In the genomic region with DNA sequence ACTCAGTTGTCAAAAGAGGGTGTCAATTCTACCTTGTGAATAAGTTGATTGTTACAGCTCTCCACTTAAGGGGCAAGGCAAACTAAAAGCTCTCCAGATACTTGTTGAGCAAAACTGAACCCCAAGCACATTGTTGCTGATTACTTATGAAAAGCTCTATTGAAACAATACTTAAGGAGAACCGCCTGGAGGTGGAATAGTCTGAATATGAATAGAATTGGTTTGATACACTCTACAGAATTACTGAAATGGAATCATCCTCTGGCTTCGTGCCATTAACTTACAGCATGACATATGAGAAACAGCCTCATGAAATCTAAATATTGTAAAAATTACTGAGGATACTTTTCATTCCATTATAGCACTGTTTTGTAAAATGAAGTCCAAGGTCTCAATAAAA, we compare ENCODE assay signal across 14 cellular contexts.
A peak's percentile ranks its signal among the peaks of the same experiment; 100 is the strongest.
DNase-seq lines count a peak whose midpoint lies in the region; TF ChIP-seq lines count a peak whose summit lies in the region.
"Had no signal": no experiment of that assay in that cellular context is flagged by ENCODE, and none has a peak within 500 bp of the region (broad histone marks: within the 10 kb centered on the region; RNA-seq: fewer than 3 reads in every experiment).

No MANE protein-coding gene starts in this region.

- in situ Hi-C loops in GM23248 (cut with MboI), result no loop called here

- peaks cover 20% of the 10 kb centered on the region; the same call in 1 of the 2 replicates for H3F3A ChIP-seq in GM23248 (ENCODE audit: insufficient read depth)

- H3K27ac ChIP-seq in GM23248, result peak overlapping the region; percentile 84
- H3K27ac ChIP-seq in CD8-positive, alpha-beta memory T cell (ENCODE audit: low read depth, low read length), result no peak overlapping the region
- H3K27ac ChIP-seq: right atrium auricular region, thoracic aorta, WERI-Rb-1 had no signal

- no peak for TF ChIP-seq CTCF in cardiac fibroblast (IDR thresholded peaks at IDR 0.05; ENCODE audit: low read depth, low read length)

- no peaks in the 10 kb centered on the region for H3K79me2 ChIP-seq in GM23248 (ENCODE audit: insufficient read depth)

- no peaks in the 10 kb centered on the region for H3K9me2 ChIP-seq in GM23248 (ENCODE audit: insufficient read depth)

- peak; percentile 65 for DNase-seq in GM23248
- DNase-seq in NCI-H2107 treated with DMSO at 0.1 percent for 48 hours (lab: John Stamatoyannopoulos, UW; ENCODE audit: unreplicated experiment), result peak; percentile 79
- DNase-seq in cardiac fibroblast (ENCODE audit: low read depth in 2 of 2), result peak; percentile 48 to 80
- peak; percentile 14 for DNase-seq in myocyte (ENCODE audit: low read depth)
- no peak for DNase-seq in GM03348 (ENCODE audit: low spot score)
- DNase-seq in AG08396 (ENCODE audit: low spot score), result no peak
- no peak for DNase-seq in T-helper 2 cell treated with Interferon-gamma antibody and Interleukin-4, amounts not matched to agents 5 μg/mL and 100 μg/mL, for 36 hours (ENCODE audit: low spot score)
- no peak for DNase-seq in CD8-positive, alpha-beta memory T cell
- DNase-seq: naive B cell, NCI-H446 treated with DMSO at 0.1 percent for 48 hours, Right ventricle myocardium superior, WERI-Rb-1 had no signal

- H3K27ac Mint-ChIP-seq in T-helper 2 cell treated with Interferon-gamma antibody and Interleukin-4, amounts not matched to agents 5 μg/mL and 100 μg/mL, for 36 hours, result no peak overlapping the region
- no peak overlapping the region for H3K27ac Mint-ChIP-seq in CD8-positive, alpha-beta memory T cell
- H3K27ac Mint-ChIP-seq: naive B cell had no signal

- H3K4me1 Mint-ChIP-seq in T-helper 2 cell treated with Interferon-gamma antibody and Interleukin-4, amounts not matched to agents 5 μg/mL and 100 μg/mL, for 36 hours (ENCODE audit: low read depth), result peaks cover 2% of the 10 kb centered on the region
- H3K4me1 Mint-ChIP-seq in CD8-positive, alpha-beta memory T cell, result no peaks in the 10 kb centered on the region
- H3K4me1 Mint-ChIP-seq: naive B cell had no signal

- 55 to 82% methylated on average over 2 of the region's 2 CpGs for WGBS in GM23248 (ENCODE audit: low coverage in 1 of 2, low lambda C conversion rate in 2 of 2, missing lambda C conversion rate in 2 of 2), 2 experiments

- no peaks in the 10 kb centered on the region for H3K36me3 ChIP-seq in GM23248 (ENCODE audit: low read depth)
- H3K36me3 ChIP-seq in CD8-positive, alpha-beta memory T cell (ENCODE audit: insufficient read depth, low read length), result no peaks in the 10 kb centered on the region
- H3K36me3 ChIP-seq: right atrium auricular region, thoracic aorta had no signal

- H3K9me3 ChIP-seq in GM23248 (ENCODE audit: low read depth), result no peaks in the 10 kb centered on the region
- H3K9me3 ChIP-seq in CD8-positive, alpha-beta memory T cell (ENCODE audit: low read length), result no peaks in the 10 kb centered on the region
- H3K9me3 ChIP-seq: right atrium auricular region, thoracic aorta had no signal

- no peak overlapping the region; the same call in 1 of the 2 replicates for H3K4me3 ChIP-seq in GM23248
- H3K4me3 ChIP-seq in cardiac fibroblast (replicated peaks in 1 of 2; ENCODE audit: low read depth in 2 of 2, low read length in 2 of 2), result no peak overlapping the region
- no peak overlapping the region for H3K4me3 ChIP-seq in CD8-positive, alpha-beta memory T cell (ENCODE audit: low read length)
- H3K4me3 ChIP-seq: right atrium auricular region, thoracic aorta had no signal

- peaks cover 12% of the 10 kb centered on the region for H3K36me3 Mint-ChIP-seq in T-helper 2 cell treated with Interferon-gamma antibody and Interleukin-4, amounts not matched to agents 5 μg/mL and 100 μg/mL, for 36 hours (ENCODE audit: low read depth)
- peaks cover 24 to 28% (median 28%) of the 10 kb centered on the region in 3 donors for H3K36me3 Mint-ChIP-seq in CD8-positive, alpha-beta memory T cell

- peak overlapping the region; percentile 51 for H3K4me2 ChIP-seq in GM23248 (ENCODE audit: unreplicated experiment)

- H3K9me3 Mint-ChIP-seq in T-helper 2 cell treated with Interferon-gamma antibody and Interleukin-4, amounts not matched to agents 5 μg/mL and 100 μg/mL, for 36 hours, result no peaks in the 10 kb centered on the region
- no peaks in the 10 kb centered on the region for H3K9me3 Mint-ChIP-seq in CD8-positive, alpha-beta memory T cell
- H3K9me3 Mint-ChIP-seq: naive B cell had no signal

- no peaks in the 10 kb centered on the region for H3K27me3 ChIP-seq in GM23248 (replicated peaks; ENCODE audit: insufficient read depth)
- no peaks in the 10 kb centered on the region for H3K27me3 ChIP-seq in CD8-positive, alpha-beta memory T cell (ENCODE audit: insufficient read depth, low read length, poor library complexity, severe bottlenecking)
- H3K27me3 ChIP-seq: right atrium auricular region had no signal

- peak overlapping the region; percentile 55 for H3K9ac ChIP-seq in GM23248

- H2AFZ ChIP-seq in GM23248, result no peak overlapping the region

- peaks cover 20% of the 10 kb centered on the region for H3K4me1 ChIP-seq in GM23248 (ENCODE audit: insufficient read depth)
- H3K4me1 ChIP-seq in CD8-positive, alpha-beta memory T cell (ENCODE audit: insufficient read depth, low read length), result no peaks in the 10 kb centered on the region
- H3K4me1 ChIP-seq: right atrium auricular region had no signal

- POLR2A ChIA-PET in CD8-positive, alpha-beta memory T cell (lab: Charles Lee), result no interaction called here

- no peaks in the 10 kb centered on the region for H3K27me3 Mint-ChIP-seq in T-helper 2 cell treated with Interferon-gamma antibody and Interleukin-4, amounts not matched to agents 5 μg/mL and 100 μg/mL, for 36 hours (ENCODE audit: low read depth)
- H3K27me3 Mint-ChIP-seq in CD8-positive, alpha-beta memory T cell, result no peaks in the 10 kb centered on the region
- H3K27me3 Mint-ChIP-seq: naive B cell had no signal

- no peak overlapping the region for H3K4me3 Mint-ChIP-seq in T-helper 2 cell treated with Interferon-gamma antibody and Interleukin-4, amounts not matched to agents 5 μg/mL and 100 μg/mL, for 36 hours
- H3K4me3 Mint-ChIP-seq in CD8-positive, alpha-beta memory T cell, result no peak overlapping the region
- H3K4me3 Mint-ChIP-seq: naive B cell had no signal

- H4K20me1 ChIP-seq in GM23248 (ENCODE audit: insufficient read depth), result no peaks in the 10 kb centered on the region

- CTCF ChIA-PET in CD8-positive, alpha-beta memory T cell (lab: Charles Lee), result interaction anchor here (1.2 kb wide), 1 partner anchor 13 kb away, joined by 3 read pairs; no protein-coding TSS in a partner anchor

Comparison
In these comparisons a context has a peak if more than half of its experiments do, and no peak if none do; other contexts are left out.
1. DNase-seq: peak in GM23248 (single experiment), NCI-H2107 treated with DMSO at 0.1 percent for 48 hours (single experiment), cardiac fibroblast (2 of 2) and myocyte (single experiment); none in GM03348 (single experiment), AG08396 (single experiment), T-helper 2 cell treated with Interferon-gamma antibody and Interleukin-4, amounts not matched to agents 5 μg/mL and 100 μg/mL, for 36 hours (single experiment) and CD8-positive, alpha-beta memory T cell (0 of 5).